Comparison of ENCODE assay signal across 8 cellular contexts in genomic region chr6:30556964-30557682, GRCh38. TPM values are rescaled to one million over a fixed set of nuclear protein-coding genes. Genes with fewer than 3 reads are reported as not detected.
DNase-seq lines count a peak whose midpoint lies in the region; ATAC-seq, FAIRE-seq and TF ChIP-seq lines count a peak whose summit lies in the region.

TSS of gene PRR3 (plus strand) at chr6:30557295. CDS start at chr6:30557345, 50 bp downstream.

- peak within 1 kb of the TSS; percentile 92 for H3K4me2 ChIP-seq in HepG2 (ENCODE audit: low read depth, low read length)

- TF ChIP-seq CTCF in BJ (IDR thresholded peaks at IDR 0.05; ENCODE audit: insufficient read depth, low read depth, low read length) = no peak
- no peak for TF ChIP-seq CTCF in colonic mucosa (IDR thresholded peaks at IDR 0.05)
- peak; percentile 22 for TF ChIP-seq CTCF in HepG2 (CRISPR knock-in tag; IDR thresholded peaks at IDR 0.05)

- TF ChIP-seq POLR2A in HepG2 (IDR thresholded peaks at IDR 0.05; ENCODE audit: insufficient read depth in 1 of 2, low read depth in 2 of 2, low read length in 2 of 2) = peak; percentile 86 to 87

- in situ Hi-C loops in HepG2 (cut with HindIII; ENCODE audit: extremely low pct_ligation_motif_present, low pct_unique_long_range_greater_than_20kb) = no loop called here

- POLR2A ChIA-PET in BJ (lab: Charles Lee) = interaction anchor here (1.0 kb wide), 1 partner anchor 14 kb away, joined by 3 read pairs; the partner anchor contains the start of gene ABCF1
- POLR2A ChIA-PET in HepG2 (lab: Yijun Ruan, JAX) = interaction anchor here (0.7 to 4.3 kb wide), 18 partner anchors 9 to 357 kb away, joined by 3 to 74 read pairs (median 6); partner anchors contain the start of genes ABCF1, DHX16, MDC1 and MRPS18B

- peaks cover 27% of the 10 kb centered on the region for H3K79me2 ChIP-seq in HepG2 (ENCODE audit: insufficient read depth, low read length)

- peaks cover 7% of the 10 kb centered on the region for H3K4me1 ChIP-seq in colonic mucosa
- H3K4me1 ChIP-seq in HepG2 (ENCODE audit: insufficient read depth, low read length) = peaks cover 26% of the 10 kb centered on the region

- under 1% methylated on average over 40 of the region's 40 CpGs for WGBS in HepG2 (ENCODE audit: low lambda C conversion rate)

- peaks cover 11% of the 10 kb centered on the region for H4K20me1 ChIP-seq in HepG2 (ENCODE audit: insufficient read depth, low read length)

- H3K27me3 ChIP-seq in BJ (ENCODE audit: control insufficient read depth, insufficient read depth, low read length) = no peaks in the 10 kb centered on the region
- no peaks in the 10 kb centered on the region for H3K27me3 ChIP-seq in colonic mucosa
- H3K27me3 ChIP-seq in HepG2 (ENCODE audit: control insufficient read depth in 1 of 2, insufficient read depth in 2 of 2, low read length in 2 of 2) = no peaks in the 10 kb centered on the region; a peak in 1 of 5 replicates

- H3K27ac ChIP-seq in colonic mucosa (peak within 1 kb of the TSS; percentile 97), HepG2 (ENCODE audit: extremely low read length, insufficient read depth, low read length) (peak within 1 kb of the TSS; percentile 94)

- intact Hi-C loops in colonic mucosa (cut with DNase I) = no loop called here
- intact Hi-C loops in HepG2 (cut with micrococcal nuclease; ENCODE audit: unreplicated experiment) = loop anchor here (1.0 to 2.0 kb wide), 2 partner anchors 13 to 160 kb away; partner anchors contain the start of gene MDC1

- peak; percentile 61 for ATAC-seq in HG03432 (IDR thresholded peaks at IDR 0.05; ENCODE audit: unreplicated experiment)
- ATAC-seq in HepG2 = peak; percentile 81

- H3K4me3 ChIP-seq in BJ (ENCODE audit: low read depth, low read length) = peak within 1 kb of the TSS; percentile 65
- H3K4me3 ChIP-seq in colonic mucosa = peak within 1 kb of the TSS; percentile 84
- peak within 1 kb of the TSS; percentile 87 to 93 (median 90) for H3K4me3 ChIP-seq in HepG2 (replicated peaks in 1 of 3; ENCODE audit: insufficient read depth in 1 of 3, low read depth in 2 of 3, low read length in 3 of 3)

- peak within 1 kb of the TSS; percentile 60 for H2AFZ ChIP-seq in HepG2 (ENCODE audit: low read length)

- H3K9me3 ChIP-seq in colonic mucosa (no peaks in the 10 kb centered on the region), HepG2 (ENCODE audit: low read length) (no peaks in the 10 kb centered on the region)

- no TSS peak for BruUV-seq in HepG2 (replicated peaks; lab: Mats Ljungman, UMichigan)

- DNase-seq in BJ (ENCODE audit: low read depth) (peak; percentile 44), GM19238 (ENCODE audit: insufficient read length, low spot score) (peak; percentile 59), NCI-H510A (lab: John Stamatoyannopoulos, UW) (peak; percentile 89), colonic mucosa (peak; percentile 74), HepG2 (ENCODE audit: low spot score) (peak; percentile 94)
- DNase-seq in activated CD4-positive, alpha-beta T cell treated with anti-CD3 and anti-CD28 coated beads for 4 hours = peak; percentile 63 to 74
- peak; percentile 74 to 79 for DNase-seq in stimulated activated CD4-positive, alpha-beta T cell treated with anti-CD3 and anti-CD28 coated beads, Interleukin-4, amount 100 ng/mL, for 4 hours

- H3K36me3 ChIP-seq in BJ (ENCODE audit: control insufficient read depth, insufficient read depth, low read length) (peaks cover 13% of the 10 kb centered on the region), colonic mucosa (no peaks in the 10 kb centered on the region), HepG2 (replicated peaks in 1 of 2; ENCODE audit: control insufficient read depth in 1 of 2, insufficient read depth in 2 of 2, low read length in 2 of 2) (peaks cover 15 to 30% of the 10 kb centered on the region in 2 experiments)

- FAIRE-seq in HepG2 (lab: Jason Lieb, UNC) = no peak

- H3K9ac ChIP-seq in colonic mucosa (ENCODE audit: low read depth in 2 of 2, low read length in 2 of 2) (peak within 1 kb of the TSS; percentile 92 to 100), HepG2 (ENCODE audit: insufficient read depth, low read depth, low read length) (peak within 1 kb of the TSS; percentile 85)

- CTCF ChIA-PET in BJ (lab: Yijun Ruan, JAX) = interaction anchor here (0.5 to 5.3 kb wide), 5 partner anchors 12 to 74 kb away, joined by 3 to 37 read pairs (median 4); partner anchors contain the start of gene ABCF1
- CTCF ChIA-PET in HepG2 (lab: Yijun Ruan, JAX; ENCODE audit: low intra/inter-chr PET ratio, low total read pairs) = no interaction called here

- TF ChIP-seq EP300 in HepG2 (IDR thresholded peaks at IDR 0.05; ENCODE audit: low read depth in 2 of 2, low read length in 2 of 2) (peak in 1 of 2 experiments; percentile 16; a peak in 1 of 4 replicates), HepG2 (CRISPR knock-in tag; IDR thresholded peaks at IDR 0.05; ENCODE audit: borderline replicate concordance) (0 out of 2 replicates have a peak, but pooled peaks have one; percentile 15)

- TF ChIP-seq RAD21 in HepG2 (CRISPR knock-in tag; IDR thresholded peaks at IDR 0.05) = peak; percentile 37; the same call in 1 of the 2 replicates

TF ChIP-seq in HepG2, 621 proteins besides CTCF, POLR2A, EP300 and RAD21 (continues in another document):
- TF ChIP-seq CHD4 (IDR thresholded peaks at IDR 0.05; ENCODE audit: borderline replicate concordance, low read length) (no peak), ZNF143 (CRISPR knock-in tag; IDR thresholded peaks at IDR 0.05) (peak; percentile 78), ZNF879 (CRISPR knock-in tag; IDR thresholded peaks at IDR 0.05) (no peak; the same call in none of the 2 replicates), FIP1L1 (IDR thresholded peaks at IDR 0.05; ENCODE audit: borderline replicate concordance, insufficient read depth, low read depth, low read length) (no peak), NONO (IDR thresholded peaks at IDR 0.05) (no peak), NONO (CRISPR knock-in tag; conservative IDR thresholded peaks at IDR 0.05) (peak; percentile 92; the same call in 1 of the 2 replicates), ATF6 (CRISPR knock-in tag; conservative IDR thresholded peaks at IDR 0.05) (no peak), MXD4 (CRISPR knock-in tag; IDR thresholded peaks at IDR 0.05) (peak; percentile 80; the same call in 1 of the 2 replicates), TMF1 (CRISPR knock-in tag; IDR thresholded peaks at IDR 0.05; ENCODE audit: low read depth) (peak; percentile 85; the same call in 1 of the 2 replicates), MEIS1 (CRISPR knock-in tag; IDR thresholded peaks at IDR 0.05; ENCODE audit: borderline replicate concordance) (peak; percentile 81; the same call in 1 of the 2 replicates), MNT (IDR thresholded peaks at IDR 0.05) (peak; percentile 55)

RNA-seq across cellular contexts. Expression of gene PRR3, which starts in this region (rescaled TPM):
- polyA plus RNA-seq in BJ (2011; rRNA removed) (15.8 and 16.0 TPM in 2 replicates), HepG2 (2011; rRNA removed) (20.6 and 21.2 TPM in 2 replicates)
- polyA minus RNA-seq in BJ (2011; rRNA and poly(A)+ RNA removed) = 9.4 and 20.5 TPM in 2 replicates
- total RNA-seq in colonic mucosa (1 to 10 TPM; 3.9 to 7.2 TPM), HepG2 (2016; rRNA removed; fragmentation: Illumina TruSeq; extraction: Trizol) (13.9 and 14.6 TPM in 2 replicates)
- total RNA-seq in HepG2 (2016; cell fraction: cytosol; rRNA removed; fragmentation: Illumina TruSeq; extraction: Trizol; ENCODE audit: low read depth) = 6.5 and 6.6 TPM in 2 replicates
- total RNA-seq in HepG2 (2016; cell fraction: insoluble cytoplasmic fraction; rRNA removed; fragmentation: Illumina TruSeq; extraction: Trizol) = 13.8 and 15.5 TPM in 2 replicates
- 12.6 and 13.1 TPM in 2 replicates for total RNA-seq in HepG2 (2016; cell fraction: membrane; rRNA removed; fragmentation: Illumina TruSeq; extraction: Trizol)
- 11.4 and 14.4 TPM in 2 replicates for total RNA-seq in HepG2 (2016; cell fraction: nucleus; rRNA removed; fragmentation: Illumina TruSeq; extraction: Trizol)
- 14.8 and 17.1 TPM in 2 replicates for polyA plus RNA-seq in HepG2 (2011; cell fraction: cytosol; rRNA removed)
- polyA plus RNA-seq in HepG2 (2011; cell fraction: nucleus; rRNA removed) = 16.1 and 23.0 TPM in 2 replicates
- 12.5 and 15.6 TPM in 2 replicates for polyA plus RNA-seq in HepG2 (2012)
- 5.9 and 6.1 TPM in 2 replicates for polyA plus RNA-seq in HepG2 (2016; cell fraction: cytosol; fragmentation: Illumina TruSeq; extraction: Trizol; ENCODE audit: low read depth)
- 27.5 and 29.3 TPM in 2 replicates for polyA plus RNA-seq in HepG2 (2016; cell fraction: insoluble cytoplasmic fraction; fragmentation: Illumina TruSeq; extraction: Trizol; ENCODE audit: low read depth)
- 13.6 and 13.9 TPM in 2 replicates for polyA plus RNA-seq in HepG2 (2016; cell fraction: membrane; fragmentation: Illumina TruSeq; extraction: Trizol; ENCODE audit: low read depth)
- 25.4 and 26.7 TPM in 2 replicates for polyA plus RNA-seq in HepG2 (2016; cell fraction: nucleus; fragmentation: Illumina TruSeq; extraction: Trizol; ENCODE audit: insufficient read depth, low read depth)
- 34.9 and 73.8 TPM in 2 replicates for polyA minus RNA-seq in HepG2 (2011; rRNA and poly(A)+ RNA removed; ENCODE audit: low replicate concordance)
- 4.9 and 5.8 TPM in 2 replicates for polyA minus RNA-seq in HepG2 (2011; cell fraction: cytosol; rRNA and poly(A)+ RNA removed)
- polyA minus RNA-seq in HepG2 (2011; cell fraction: nucleus; rRNA and poly(A)+ RNA removed) = 20.6 and 27.1 TPM in 2 replicates

Comparison
In these comparisons a context has a peak if more than half of its experiments do, and no peak if none do; other contexts are left out.
1. Peak in every context shown above with its lines: DNase-seq, ATAC-seq, H3K4me3 ChIP-seq and H3K27ac ChIP-seq.
2. DNase-seq: peak in every context shown above with its lines; median percentile 94 in HepG2; 89 in NCI-H510A; 76 in stimulated activated CD4-positive, alpha-beta T cell treated with anti-CD3 and anti-CD28 coated beads, Interleukin-4, amount 100 ng/mL, for 4 hours; 74 in colonic mucosa; 68 in activated CD4-positive, alpha-beta T cell treated with anti-CD3 and anti-CD28 coated beads for 4 hours; 59 in GM19238; 44 in BJ.